1 cellular context compared by ENCODE assay signal in the genomic region with DNA sequence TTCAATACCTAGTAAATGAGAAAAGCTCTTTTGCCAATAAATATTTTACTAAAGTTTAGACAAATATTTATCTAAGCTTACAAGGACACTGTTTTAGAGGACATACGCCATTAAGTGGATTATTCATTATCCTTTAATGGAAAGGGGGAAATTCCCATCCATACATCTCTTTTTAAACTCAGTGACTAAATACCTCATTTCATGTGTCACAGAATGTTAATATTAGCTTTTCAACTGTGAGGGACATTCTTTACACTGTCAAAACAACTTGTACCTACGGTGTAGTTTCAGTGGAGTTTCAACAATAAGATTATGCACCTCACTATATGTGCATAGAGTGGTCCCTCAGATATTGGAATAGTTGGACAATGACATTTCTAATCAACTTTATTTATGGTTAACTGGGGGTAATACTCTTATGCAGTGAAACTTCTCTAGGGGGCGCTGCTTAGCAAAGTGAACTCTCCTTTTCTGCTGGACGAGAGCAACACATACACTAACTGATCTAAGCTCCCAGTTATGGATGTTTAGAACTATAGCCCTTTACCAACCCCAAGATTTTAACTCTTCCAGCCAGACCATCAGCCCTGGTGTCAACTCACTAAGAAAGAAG.
TF ChIP-seq lines count a peak whose summit lies in the region.

No MANE protein-coding gene starts in this region.

TF ChIP-seq in neural cell, 6 proteins besides CTCF, POLR2A, EP300 and RAD21 (continued from another document):
- TF ChIP-seq TAF1 (IDR thresholded peaks at IDR 0.05; ENCODE audit: low read depth): no peak
